Comparison of ENCODE assay signal across 19 cellular contexts in the genomic region with DNA sequence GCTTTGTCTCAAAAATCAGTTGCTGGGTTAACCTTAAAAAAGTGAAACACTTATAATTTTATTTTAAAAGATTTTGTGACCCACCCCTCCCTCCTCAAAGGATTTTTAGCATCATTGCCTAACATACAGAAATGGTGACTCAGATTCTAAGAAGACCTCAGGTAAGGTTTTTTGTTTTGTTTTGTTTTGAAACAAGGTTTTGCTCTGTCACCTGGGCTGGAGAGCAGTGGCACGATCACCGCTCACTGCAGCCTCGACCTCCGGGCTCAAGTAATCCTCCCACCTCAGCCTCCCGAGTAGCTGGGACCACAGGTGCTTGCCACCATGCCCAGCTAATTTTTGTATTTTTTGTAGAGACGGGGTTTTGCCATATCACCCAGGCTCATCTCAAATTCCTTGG.
DNase-seq lines count a peak whose midpoint lies in the region; ATAC-seq and TF ChIP-seq lines count a peak whose summit lies in the region.
"Had no signal": no experiment of that assay in that cellular context is flagged by ENCODE, and none has a peak within 500 bp of the region (broad histone marks: within the 10 kb centered on the region; RNA-seq: fewer than 3 reads in every experiment).

No MANE protein-coding gene starts in this region.

- no peak overlapping the region for H2AFZ ChIP-seq in Karpas-422 (ENCODE audit: low read length)

- H3K27ac ChIP-seq in Karpas-422 (ENCODE audit: low read length) = no peak overlapping the region
- peak overlapping the region; percentile 26 for H3K27ac ChIP-seq in colonic mucosa
- H3K27ac ChIP-seq in stomach smooth muscle (ENCODE audit: low read length) = peak overlapping the region; percentile 74
- H3K27ac ChIP-seq in brain microvascular endothelial cell = no peak overlapping the region
- H3K27ac ChIP-seq in foreskin keratinocyte = no peak overlapping the region
- H3K27ac ChIP-seq: coronary artery, epithelial cell of prostate, lower lobe of right lung had no signal

- intact Hi-C loops in colonic mucosa (cut with DNase I) = loop anchor here (5.0 kb wide), 1 partner anchor 73 kb away; the partner anchor contains the start of gene RASSF3

- H3K27me3 ChIP-seq in Karpas-422 (ENCODE audit: low read length) (no peaks in the 10 kb centered on the region), colonic mucosa (no peaks in the 10 kb centered on the region), stomach smooth muscle (ENCODE audit: control insufficient read depth in 1 of 2, insufficient read depth in 2 of 2, low read length in 2 of 2) (no peaks in the 10 kb centered on the region), brain microvascular endothelial cell (replicated peaks) (no peaks in the 10 kb centered on the region), foreskin keratinocyte (no peaks in the 10 kb centered on the region)

- peak overlapping the region; percentile 33 for H3K4me3 Mint-ChIP-seq in activated naive CD4-positive, alpha-beta T cell treated with anti-CD3 and anti-CD28 coated beads, Interleukin-2, amount 10 ng/mL, durations not matched to agents 7 days and 5 days
- H3K4me3 Mint-ChIP-seq: naive B cell had no signal

- H3K4me2 ChIP-seq in Karpas-422 (ENCODE audit: low read depth, low read length, poor library complexity, severe bottlenecking) = no peak overlapping the region
- H3K4me2 ChIP-seq: SK-N-SH had no signal

- H3K27me3 Mint-ChIP-seq in activated naive CD4-positive, alpha-beta T cell treated with anti-CD3 and anti-CD28 coated beads, Interleukin-2, amount 10 ng/mL, durations not matched to agents 7 days and 5 days = no peaks in the 10 kb centered on the region
- H3K27me3 Mint-ChIP-seq: naive B cell had no signal

- no peak overlapping the region for H3K4me3 ChIP-seq in Karpas-422 (ENCODE audit: low read length)
- no peak overlapping the region for H3K4me3 ChIP-seq in colonic mucosa
- no peak overlapping the region for H3K4me3 ChIP-seq in stomach smooth muscle (ENCODE audit: low read length in 2 of 2)
- no peak overlapping the region for H3K4me3 ChIP-seq in brain microvascular endothelial cell (ENCODE audit: low read depth, low read length)
- H3K4me3 ChIP-seq: coronary artery, K562, lower lobe of right lung had no signal

- H4K20me1 ChIP-seq in Karpas-422 (ENCODE audit: insufficient read depth, low read depth, low read length) = no peaks in the 10 kb centered on the region

- no peaks in the 10 kb centered on the region for H3K9me3 ChIP-seq in Karpas-422 (ENCODE audit: low read length)
- H3K9me3 ChIP-seq in colonic mucosa = no peaks in the 10 kb centered on the region
- no peaks in the 10 kb centered on the region for H3K9me3 ChIP-seq in stomach smooth muscle (ENCODE audit: control insufficient read depth in 2 of 2, low read length in 2 of 2)
- H3K9me3 ChIP-seq: lower lobe of right lung, SK-N-SH had no signal

- ATAC-seq in foreskin keratinocyte (no peak), HG03378 (IDR thresholded peaks at IDR 0.05; ENCODE audit: unreplicated experiment) (no peak)
- ATAC-seq: K562, lower lobe of right lung, Panc1 had no signal

- H3K4me1 Mint-ChIP-seq in activated naive CD4-positive, alpha-beta T cell treated with anti-CD3 and anti-CD28 coated beads, Interleukin-2, amount 10 ng/mL, durations not matched to agents 7 days and 5 days = peaks cover 95% of the 10 kb centered on the region

- no peak overlapping the region for H3K9ac ChIP-seq in Karpas-422 (ENCODE audit: low read length)
- no peak overlapping the region for H3K9ac ChIP-seq in colonic mucosa (ENCODE audit: low read depth in 2 of 2, low read length in 2 of 2)
- H3K9ac ChIP-seq in stomach smooth muscle (ENCODE audit: low read length in 2 of 2) = no peak overlapping the region
- H3K9ac ChIP-seq: SK-N-SH had no signal

- peaks cover 75% of the 10 kb centered on the region for H3K79me2 ChIP-seq in Karpas-422 (ENCODE audit: low read length)

- TF ChIP-seq CTCF in colonic mucosa (IDR thresholded peaks at IDR 0.05) = no peak
- no peak for TF ChIP-seq CTCF in brain microvascular endothelial cell (IDR thresholded peaks at IDR 0.05; ENCODE audit: low read depth, low read length, missing control alignments)
- no peak for TF ChIP-seq CTCF in foreskin keratinocyte (conservative IDR thresholded peaks at IDR 0.05)

- H3K4me1 ChIP-seq in Karpas-422 (ENCODE audit: low read length) (peaks cover 5% of the 10 kb centered on the region), colonic mucosa (peaks cover 8% of the 10 kb centered on the region), stomach smooth muscle (ENCODE audit: control insufficient read depth, insufficient read depth, low read length) (peaks cover 49% of the 10 kb centered on the region), foreskin keratinocyte (peaks cover 2% of the 10 kb centered on the region)

- no peaks in the 10 kb centered on the region for H3K9me3 Mint-ChIP-seq in activated naive CD4-positive, alpha-beta T cell treated with anti-CD3 and anti-CD28 coated beads, Interleukin-2, amount 10 ng/mL, durations not matched to agents 7 days and 5 days
- H3K9me3 Mint-ChIP-seq: activated T-cell treated with anti-CD3 and anti-CD28 coated beads, Interleukin-2, amount 50 U/mL, for 4 hours; naive B cell had no signal

- DNase-seq in activated naive CD4-positive, alpha-beta T cell treated with anti-CD3 and anti-CD28 coated beads, Interleukin-2, amount 10 ng/mL, durations not matched to agents 7 days and 5 days = no peak
- DNase-seq in activated naive CD4-positive, alpha-beta T cell (lab: John Stamatoyannopoulos, UW) = no peak
- DNase-seq in Karpas-422 (peak; percentile 38), colonic mucosa (no peak), brain microvascular endothelial cell (no peak), foreskin keratinocyte (no peak)
- DNase-seq: activated T-cell treated with anti-CD3 and anti-CD28 coated beads, Interleukin-2, amount 50 U/mL, for 4 hours; DMS 273 treated with DMSO at 0.1 percent for 48 hours; lower lobe of right lung; naive B cell; NCI-H1092; NCI-H774; SK-N-SH had no signal

- H3K36me3 ChIP-seq in Karpas-422 (ENCODE audit: insufficient read depth, low read length) (peaks cover 17% of the 10 kb centered on the region; the same call in 1 of the 2 replicates), colonic mucosa (no peaks in the 10 kb centered on the region), stomach smooth muscle (ENCODE audit: control insufficient read depth in 2 of 2, insufficient read depth in 2 of 2, low read length in 2 of 2) (peaks cover 0 to 8% of the 10 kb centered on the region in 2 donors), brain microvascular endothelial cell (replicated peaks) (peaks cover 3% of the 10 kb centered on the region)

- no peaks in the 10 kb centered on the region for H3K9me2 ChIP-seq in Karpas-422 (replicated peaks; ENCODE audit: insufficient read depth, low read length)
- H3K9me2 ChIP-seq: SK-N-SH had no signal

- peaks cover 73% of the 10 kb centered on the region for H3K36me3 Mint-ChIP-seq in activated naive CD4-positive, alpha-beta T cell treated with anti-CD3 and anti-CD28 coated beads, Interleukin-2, amount 10 ng/mL, durations not matched to agents 7 days and 5 days

- peak overlapping the region; percentile 97 for H3K27ac Mint-ChIP-seq in activated naive CD4-positive, alpha-beta T cell treated with anti-CD3 and anti-CD28 coated beads, Interleukin-2, amount 10 ng/mL, durations not matched to agents 7 days and 5 days

- CTCF ChIA-PET in activated naive CD4-positive, alpha-beta T cell treated with anti-CD3 and anti-CD28 coated beads, Interleukin-2, amount 10 ng/mL, durations not matched to agents 7 days and 5 days (lab: Charles Lee) = interaction anchor here (0.9 to 1.5 kb wide), 2 partner anchors 11 to 13 kb away, joined by 3 to 7 read pairs; no protein-coding TSS in a partner anchor

- in situ Hi-C loops in brain microvascular endothelial cell (cut with HindIII; ENCODE audit: low pct_ligation_motif_present, low sequenced_read_pairs) = no loop called here

Comparison
In these comparisons a context has a peak if more than half of its experiments do, and no peak if none do; other contexts are left out.
1. H3K27ac ChIP-seq: peak in colonic mucosa (single experiment) and stomach smooth muscle (single experiment); none in Karpas-422 (single experiment), brain microvascular endothelial cell (single experiment) and foreskin keratinocyte (single experiment).